ENCODE assay signal across 1 cellular context in genomic region chr14:25431211-25432076, GRCh38.
TF ChIP-seq lines count a peak whose summit lies in the region.

No MANE protein-coding gene starts in this region.

TF ChIP-seq in H1, 55 proteins besides CTCF, POLR2A, EP300 and RAD21 (continued from another document):
- TF ChIP-seq FOSL1 (IDR thresholded peaks at IDR 0.05; ENCODE audit: insufficient read depth, low read depth, low read length) (no peak), KDM5A (IDR thresholded peaks at IDR 0.05; ENCODE audit: low read length) (no peak), TBP (IDR thresholded peaks at IDR 0.05; ENCODE audit: low read depth, low read length) (no peak), EGR1 (IDR thresholded peaks at IDR 0.05; ENCODE audit: borderline replicate concordance, low read depth, low read length) (no peak), SIX5 (IDR thresholded peaks at IDR 0.05; ENCODE audit: low read depth, low read length) (no peak), SIRT6 (IDR thresholded peaks at IDR 0.05; ENCODE audit: low read length) (no peak), E2F6 (IDR thresholded peaks at IDR 0.05) (no peak)
